In genomic region chr4:36823199-36823967, GRCh38 we compare ENCODE assay signal across 21 cellular contexts.
A peak's percentile ranks its signal among the peaks of the same experiment; 100 is the strongest.
DNase-seq lines count a peak whose midpoint lies in the region; ATAC-seq and TF ChIP-seq lines count a peak whose summit lies in the region.
"Had no signal": no experiment of that assay in that cellular context is flagged by ENCODE, and none has a peak within 500 bp of the region (broad histone marks: within the 10 kb centered on the region; RNA-seq: fewer than 3 reads in every experiment).

No MANE protein-coding gene starts in this region.

- peak; percentile 88 for DNase-seq in DMS 273 (lab: John Stamatoyannopoulos, UW; ENCODE audit: unreplicated experiment)
- DNase-seq in NCI-H146 treated with DMSO at 0.1 percent for 48 hours (lab: John Stamatoyannopoulos, UW; ENCODE audit: unreplicated experiment): peak; percentile 2
- peak in 6 of 7 donors; percentile 20 to 56 (median 36) for DNase-seq in adrenal gland
- no peak for DNase-seq in C1 segment of cervical spinal cord (lab: John Stamatoyannopoulos, UW)
- no peak for DNase-seq in NCI-H524 treated with DMSO at 0.1 percent for 48 hours (lab: John Stamatoyannopoulos, UW)
- no peak for DNase-seq in stimulated activated naive CD4-positive, alpha-beta T cell treated with Interleukin-2 at 50 U/mL for 16 hours (lab: John Stamatoyannopoulos, UW)
- DNase-seq: activated naive CD8-positive, alpha-beta T cell treated with anti-CD3 and anti-CD28 coated beads, Interleukin-2, amount 10 ng/mL, durations not matched to agents 7 days and 5 days; activated T-cell treated with anti-CD3 and anti-CD28 coated beads, Interleukin-2, amount 50 U/mL, for 48 hours; body of pancreas; endodermal cell; KBM-7; left colon; NCI-H1092; nephron progenitor cell; stimulated activated CD4-positive, alpha-beta T cell treated with anti-CD3 and anti-CD28 coated beads, Interleukin-2, amount 100 ng/mL, for 24 hours; stimulated activated naive CD8-positive, alpha-beta T cell treated with anti-CD3 and anti-CD28 coated beads, Interleukin-15, amount 100 ng/mL, for 72 hours; T-helper 17 cell; transverse colon had no signal

- H3K4me3 ChIP-seq in adrenal gland: no peak overlapping the region
- H3K4me3 ChIP-seq: body of pancreas, transverse colon had no signal

- no peaks in the 10 kb centered on the region for H3K36me3 ChIP-seq in adrenal gland (replicated peaks in 1 of 2)
- H3K36me3 ChIP-seq: transverse colon had no signal

- ATAC-seq in GM18520 (IDR thresholded peaks at IDR 0.05; ENCODE audit: unreplicated experiment) (peak; percentile 36), GM18870 (IDR thresholded peaks at IDR 0.05; ENCODE audit: unreplicated experiment) (no peak)
- ATAC-seq: body of pancreas; HCT116; left colon; stimulated activated naive CD8-positive, alpha-beta T cell treated with anti-CD3 and anti-CD28 coated beads, Interleukin-15, amount 100 ng/mL, for 72 hours; T-helper 17 cell had no signal

- H3K4me1 ChIP-seq in adrenal gland (replicated peaks in 1 of 2): no peaks in the 10 kb centered on the region
- H3K4me1 ChIP-seq: body of pancreas, transverse colon had no signal

- H3K27ac ChIP-seq in adrenal gland: no peak overlapping the region
- H3K27ac ChIP-seq: body of pancreas, transverse colon had no signal

- no peak for TF ChIP-seq CTCF in adrenal gland (IDR thresholded peaks at IDR 0.05)

- H3K9me3 ChIP-seq in adrenal gland (replicated peaks in 1 of 3): peaks cover 0 to 2% (median 0%) of the 10 kb centered on the region in 3 donors
- H3K9me3 ChIP-seq: body of pancreas, transverse colon had no signal

- TF ChIP-seq POLR2A in adrenal gland (IDR thresholded peaks at IDR 0.05): no peak

- no peaks in the 10 kb centered on the region for H3K27me3 ChIP-seq in adrenal gland
- H3K27me3 ChIP-seq: body of pancreas, transverse colon had no signal

- 81 to 87% (median 84%) methylated on average over 10 to 12 of the region's 12 CpGs for WGBS in adrenal gland, 4 donors

- intact Hi-C loops in adrenal gland (cut with DNase I): no loop called here

Comparison
In these comparisons a context has a peak if more than half of its experiments do, and no peak if none do; other contexts are left out.
1. DNase-seq: peak in DMS 273 (single experiment), NCI-H146 treated with DMSO at 0.1 percent for 48 hours (single experiment) and adrenal gland (6 of 7); none in C1 segment of cervical spinal cord (0 of 14), NCI-H524 treated with DMSO at 0.1 percent for 48 hours (single experiment) and stimulated activated naive CD4-positive, alpha-beta T cell treated with Interleukin-2 at 50 U/mL for 16 hours (single experiment).